ENCODE assay signal across 8 cellular contexts in the genomic region with DNA sequence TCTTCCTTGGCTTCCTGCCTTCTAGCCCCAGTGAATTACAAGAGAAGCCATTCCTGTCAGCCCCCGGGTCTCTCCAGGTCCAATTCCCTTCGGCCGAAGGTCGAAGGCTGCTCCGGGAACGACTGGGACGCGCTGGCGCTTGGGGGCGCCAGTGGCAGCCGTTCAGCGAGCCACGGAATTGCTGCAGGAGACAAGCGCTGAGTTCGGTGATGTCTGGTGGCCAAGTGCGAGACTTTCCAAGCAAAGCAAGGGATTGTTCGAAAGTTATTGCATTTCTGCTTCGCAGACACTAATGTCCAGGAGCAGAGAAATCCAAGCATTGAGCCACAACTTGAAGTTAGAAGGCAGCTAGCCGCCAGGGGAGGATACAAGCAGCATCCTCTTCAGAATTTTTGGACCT. TPM values are rescaled to one million over a fixed set of nuclear protein-coding genes. Genes with fewer than 3 reads are reported as not detected.
DNase-seq lines count a peak whose midpoint lies in the region; ATAC-seq and TF ChIP-seq lines count a peak whose summit lies in the region.

No MANE protein-coding gene starts in this region.

- H3K4me3 ChIP-seq in Panc1 (ENCODE audit: low read depth in 2 of 2, low read length in 2 of 2), result peak overlapping the region; percentile 18 to 39; a peak in 3 of 4 replicates
- no peak overlapping the region for H3K4me3 ChIP-seq in fibroblast of villous mesenchyme (ENCODE audit: low read depth, low read length)
- no peak overlapping the region for H3K4me3 ChIP-seq in trophoblast cell (ENCODE audit: low read depth, low read length)

- no peak overlapping the region for H3K4ac ChIP-seq in trophoblast cell (ENCODE audit: low read depth, low read length)

- no peak overlapping the region for H2BK12ac ChIP-seq in trophoblast cell (ENCODE audit: low read length)

- DNase-seq in activated CD8-positive, alpha-beta memory T cell treated with anti-CD3 and anti-CD28 coated beads for 24 hours, result peak; percentile 54
- no peak for DNase-seq in activated CD8-positive, alpha-beta memory T cell treated with anti-CD3 and anti-CD28 coated beads, Interleukin-2, amount 50 U/mL, for 4 hours
- DNase-seq in Panc1 (ENCODE audit: low read depth, low spot score) (no peak), fibroblast of villous mesenchyme (ENCODE audit: low read depth) (peak; percentile 26), trophoblast cell (peak in 1 of 2 donors; percentile 7), COLO829 (ENCODE audit: low spot score) (no peak)

- H3K27me3 ChIP-seq in Panc1 (ENCODE audit: control insufficient read depth, insufficient read depth, low read length) (peaks cover 10% of the 10 kb centered on the region), trophoblast cell (ENCODE audit: insufficient read depth, low read length) (peaks cover 35% of the 10 kb centered on the region)

- no peak overlapping the region for H2BK5ac ChIP-seq in trophoblast cell (ENCODE audit: low read depth, low read length, poor library complexity)

- no peak overlapping the region for H2BK120ac ChIP-seq in trophoblast cell (ENCODE audit: insufficient read depth, low read length, poor library complexity)

- intact Hi-C loops in Panc1 (cut with micrococcal nuclease; ENCODE audit: unreplicated experiment), result loop anchor here (10.0 kb wide), 1 partner anchor 148 kb away; no protein-coding TSS in a partner anchor

- H3K79me2 ChIP-seq in trophoblast cell (ENCODE audit: control insufficient read depth, insufficient read depth, low read length, poor library complexity), result no peaks in the 10 kb centered on the region

- H2AFZ ChIP-seq in trophoblast cell (ENCODE audit: insufficient read depth, low read length, poor library complexity), result no peak overlapping the region

- TF ChIP-seq CTCF in Panc1 (IDR thresholded peaks at IDR 0.05) (peak; percentile 65), fibroblast of villous mesenchyme (IDR thresholded peaks at IDR 0.05; ENCODE audit: insufficient read depth, low read depth, low read length) (peak; percentile 55)

- H3K9ac ChIP-seq in trophoblast cell (ENCODE audit: low read length), result no peak overlapping the region

- in situ Hi-C loops in Panc1 (cut with HindIII; ENCODE audit: low pct_unique_long_range_greater_than_20kb, low sequenced_read_pairs), result no loop called here

- H2AK5ac ChIP-seq in trophoblast cell (ENCODE audit: low read length), result no peak overlapping the region

- no CpG with 5 or more reads among the region's 19 CpGs for WGBS in trophoblast cell (ENCODE audit: extremely low coverage, insufficient coverage, insufficient read length)

- H3K23ac ChIP-seq in trophoblast cell (ENCODE audit: low read length), result no peak overlapping the region

- CTCF ChIA-PET in Panc1 (lab: Charles Lee), result interaction anchor here (0.7 kb wide), 1 partner anchor 139 kb away, joined by 3 read pairs; no protein-coding TSS in a partner anchor

- POLR2A ChIA-PET in Panc1 (lab: Charles Lee), result no interaction called here

- H4K12ac ChIP-seq in trophoblast cell (ENCODE audit: low read depth, low read length), result no peak overlapping the region

- H3K27ac ChIP-seq in Panc1 (ENCODE audit: low read length) (no peak overlapping the region), trophoblast cell (ENCODE audit: low read depth, low read length) (no peak overlapping the region)

- peak; percentile 68; the same call in 1 of the 2 replicates for ATAC-seq in Panc1
- no peak for ATAC-seq in GM19023 (IDR thresholded peaks at IDR 0.05; ENCODE audit: unreplicated experiment)
- ATAC-seq in GM18867 (IDR thresholded peaks at IDR 0.05; ENCODE audit: unreplicated experiment), result no peak

- peaks cover 3% of the 10 kb centered on the region; the same call in 1 of the 2 replicates for H3K4me1 ChIP-seq in Panc1 (ENCODE audit: control insufficient read depth, insufficient read depth, low read length)
- H3K4me1 ChIP-seq in trophoblast cell (ENCODE audit: control insufficient read depth in 1 of 2, insufficient read depth in 2 of 2, low read length in 2 of 2), result peaks cover 6 to 11% of the 10 kb centered on the region in 2 experiments

- H3K36me3 ChIP-seq in Panc1 (ENCODE audit: control insufficient read depth, insufficient read depth, low read length), result no peaks in the 10 kb centered on the region; the same call in 1 of the 2 replicates
- H3K36me3 ChIP-seq in trophoblast cell (ENCODE audit: control insufficient read depth in 1 of 2, insufficient read depth in 2 of 2, low read length in 2 of 2), result no peaks in the 10 kb centered on the region

- H3K79me1 ChIP-seq in trophoblast cell (ENCODE audit: low read length), result no peaks in the 10 kb centered on the region

- no peak overlapping the region for H3K18ac ChIP-seq in trophoblast cell (ENCODE audit: low read length)

- H4K8ac ChIP-seq in trophoblast cell (ENCODE audit: low read depth, low read length), result no peak overlapping the region

- no TSS peak for BruUV-seq in Panc1 (replicated peaks; lab: Mats Ljungman, UMichigan)

- H4K91ac ChIP-seq in trophoblast cell (ENCODE audit: low read depth, low read length), result no peak overlapping the region

- H3K4me2 ChIP-seq in trophoblast cell (ENCODE audit: low read length), result peak overlapping the region; percentile 75

- H3K9me3 ChIP-seq in Panc1 (ENCODE audit: control insufficient read depth, insufficient read depth, low read depth, low read length) (no peaks in the 10 kb centered on the region), trophoblast cell (ENCODE audit: insufficient read depth, low read depth, low read length) (no peaks in the 10 kb centered on the region)

- no peak overlapping the region for H3K14ac ChIP-seq in trophoblast cell (ENCODE audit: low read length)

RNA-seq across cellular contexts. Expression of gene DKK2, which starts 1.1 kb away (rescaled TPM):
- total RNA-seq in Panc1 (2021; ENCODE audit: unreplicated experiment), result not detected
- polyA plus RNA-seq in Panc1 (2012; ENCODE audit: insufficient read length), result not detected
- total RNA-seq in fibroblast of villous mesenchyme, result under 0.01 and 0.43 TPM in 2 replicates
- 0.35 and 0.60 TPM in 2 replicates for polyA plus RNA-seq in trophoblast cell (2013)

Comparison
In these comparisons a context has a peak if more than half of its experiments do, and no peak if none do; other contexts are left out.
1. DNase-seq: peak in activated CD8-positive, alpha-beta memory T cell treated with anti-CD3 and anti-CD28 coated beads for 24 hours (single experiment) and fibroblast of villous mesenchyme (single experiment); none in activated CD8-positive, alpha-beta memory T cell treated with anti-CD3 and anti-CD28 coated beads, Interleukin-2, amount 50 U/mL, for 4 hours (single experiment), Panc1 (single experiment) and COLO829 (single experiment).
2. H3K4me3 ChIP-seq: peak in Panc1 (2 of 2); none in fibroblast of villous mesenchyme (single experiment) and trophoblast cell (single experiment).